Comparison of ENCODE assay signal across 9 cellular contexts in the genomic region with DNA sequence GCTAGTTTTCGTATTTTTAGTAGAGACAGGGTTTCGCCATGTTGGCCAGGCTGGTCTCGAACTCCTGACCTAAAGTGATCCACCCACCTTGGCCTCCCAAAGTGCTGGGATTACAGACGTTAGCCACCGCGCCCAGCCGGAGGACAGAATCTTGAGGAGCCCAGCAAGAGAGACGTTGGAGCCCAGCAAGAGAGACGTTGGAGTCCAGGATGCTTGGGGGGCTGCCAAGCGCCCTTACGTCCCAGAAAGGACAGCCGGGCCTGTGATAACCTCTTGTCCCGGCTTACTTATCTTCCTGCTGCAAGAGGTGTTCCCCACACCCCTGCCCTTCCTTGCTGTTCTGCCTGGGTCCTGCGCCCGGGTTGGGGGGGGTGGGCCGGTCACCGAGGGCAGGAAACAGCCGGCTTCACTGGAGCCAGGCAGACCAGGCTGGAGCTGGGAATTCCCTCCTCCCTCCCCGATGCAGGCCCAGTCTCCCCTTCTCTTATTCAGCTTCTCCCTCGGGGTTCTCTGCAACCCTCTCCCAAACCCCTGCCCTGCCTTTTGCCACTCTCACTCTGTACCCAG. TPM values are rescaled to one million over a fixed set of nuclear protein-coding genes. Genes with fewer than 3 reads are reported as not detected.
DNase-seq lines count a peak whose midpoint lies in the region; ATAC-seq and TF ChIP-seq lines count a peak whose summit lies in the region.
"Had no signal": no experiment of that assay in that cellular context is flagged by ENCODE, and none has a peak within 500 bp of the region (broad histone marks: within the 10 kb centered on the region; RNA-seq: fewer than 3 reads in every experiment).

No MANE protein-coding gene starts in this region.

- peak; percentile 51 for DNase-seq in ELF-1 (ENCODE audit: low read depth, low spot score)
- DNase-seq in erythroblast (lab: John Stamatoyannopoulos, UW): peak; percentile 55 to 82
- DNase-seq in naive B cell: no peak
- no peak for DNase-seq in NOMO-1 treated with DMSO at 0.1 percent for 48 hours (lab: John Stamatoyannopoulos, UW; ENCODE audit: unreplicated experiment)
- no peak for DNase-seq in DMS 273 treated with DMSO at 0.1 percent for 48 hours (lab: John Stamatoyannopoulos, UW)
- DNase-seq: NCI-H2227 treated with DMSO at 0.1 percent for 48 hours, nucleus accumbens had no signal

- H3K27ac Mint-ChIP-seq in naive B cell: no peak overlapping the region
- H3K27ac Mint-ChIP-seq: B cell had no signal

- H3K4me1 Mint-ChIP-seq in naive B cell: peaks cover 23 to 30% (median 28%) of the 10 kb centered on the region in 3 donors

- peaks cover 0 to 17% of the 10 kb centered on the region in 2 donors for H3K36me3 Mint-ChIP-seq in naive B cell

- peak overlapping the region in 5 of 8 donors; percentile 14 to 60 (median 28) for H3K4me3 Mint-ChIP-seq in naive B cell

- no peak for TF ChIP-seq POLR2A in erythroblast (IDR thresholded peaks at IDR 0.05; ENCODE audit: low read length)

- H3K27me3 Mint-ChIP-seq in naive B cell: peaks cover 24 to 66% (median 50%) of the 10 kb centered on the region in 3 donors

- H3K9me3 Mint-ChIP-seq in naive B cell: no peaks in the 10 kb centered on the region

- no peak for ATAC-seq in naive B cell (ENCODE audit: low read depth in 2 of 2)
- no peak for ATAC-seq in GM21723 (IDR thresholded peaks at IDR 0.05; ENCODE audit: unreplicated experiment)

RNA-seq across cellular contexts. Expression of a gene that starts 1.9 kb away (rescaled TPM):
- under 1 TPM in 4 of 6 donors, not detected in 2; 0.19 to 0.69 (median 0.47) TPM for polyA plus RNA-seq in naive B cell (ENCODE audit: low read depth in 6 of 6)

RNA-seq across cellular contexts. Expression of a gene that starts 23.3 kb away (rescaled TPM):
- 10 to 100 TPM in 4 of 6 donors, 1 to 10 TPM in 2; 7.8 to 13.1 (median 11.5) TPM for polyA plus RNA-seq in naive B cell (ENCODE audit: low read depth in 6 of 6)

RNA-seq across cellular contexts. Expression of a gene that starts 38.0 kb away (rescaled TPM):
- 1 to 10 TPM; 2.1 to 5.7 (median 3.4) TPM for polyA plus RNA-seq in naive B cell (ENCODE audit: low read depth in 6 of 6)

RNA-seq across cellular contexts. Expression of a gene that starts 45.7 kb away (rescaled TPM):
- polyA plus RNA-seq in naive B cell (ENCODE audit: low read depth in 6 of 6): 10 to 100 TPM; 17.5 to 79.0 (median 46.0) TPM

Comparison
In these comparisons a context has a peak if more than half of its experiments do, and no peak if none do; other contexts are left out.
1. DNase-seq: peak in ELF-1 (single experiment) and erythroblast (2 of 2); none in naive B cell (single experiment), NOMO-1 treated with DMSO at 0.1 percent for 48 hours (single experiment) and DMS 273 treated with DMSO at 0.1 percent for 48 hours (single experiment).